In genomic region chr12:65962921-65963883, GRCh38 we compare ENCODE assay signal across 9 cellular contexts.
A peak's percentile ranks its signal among the peaks of the same experiment; 100 is the strongest.
DNase-seq lines count a peak whose midpoint lies in the region; ATAC-seq, FAIRE-seq and TF ChIP-seq lines count a peak whose summit lies in the region.
"Had no signal": no experiment of that assay in that cellular context is flagged by ENCODE, and none has a peak within 500 bp of the region (broad histone marks: within the 10 kb centered on the region; RNA-seq: fewer than 3 reads in every experiment).

No MANE protein-coding gene starts in this region.

- H3K27ac Mint-ChIP-seq in HFFc6 (peak overlapping the region; percentile 78; the same call in 1 of the 2 replicates), astrocyte (ENCODE audit: unreplicated experiment) (no peak overlapping the region)

- no peak overlapping the region for H2AK5ac ChIP-seq in mesendoderm (ENCODE audit: low read length)

- H4K8ac ChIP-seq in mesendoderm (ENCODE audit: low read depth, low read length), result no peak overlapping the region

- H3K9me3 ChIP-seq in DOHH2 (ENCODE audit: control insufficient read depth, insufficient read depth, low read length) (no peaks in the 10 kb centered on the region), astrocyte (ENCODE audit: insufficient read depth, low read depth, low read length) (no peaks in the 10 kb centered on the region)

- H3K4me1 Mint-ChIP-seq in HFFc6 (ENCODE audit: low read depth) (peaks cover 95% of the 10 kb centered on the region), astrocyte (ENCODE audit: low read depth, unreplicated experiment) (peaks cover 53% of the 10 kb centered on the region)

- no peaks in the 10 kb centered on the region for H3K9me2 ChIP-seq in DOHH2 (replicated peaks; ENCODE audit: control insufficient read depth, low read length)

- H3K27ac ChIP-seq in DOHH2 (ENCODE audit: low read depth, low read length) (no peak overlapping the region), astrocyte (ENCODE audit: low read depth, low read length) (peak overlapping the region; percentile 76), mesendoderm (ENCODE audit: low read depth, low read length) (no peak overlapping the region)
- H3K27ac ChIP-seq: SK-N-MC had no signal

- ATAC-seq in GM21825 (IDR thresholded peaks at IDR 0.05; ENCODE audit: unreplicated experiment) (no peak), HG02885 (IDR thresholded peaks at IDR 0.05; ENCODE audit: poor library complexity, unreplicated experiment) (no peak)

- no peak overlapping the region for H2AFZ ChIP-seq in astrocyte (ENCODE audit: low read depth, low read length)

- H2BK15ac ChIP-seq in mesendoderm (replicated peaks; ENCODE audit: low read depth), result no peak overlapping the region

- H3K9ac ChIP-seq in astrocyte (ENCODE audit: low read length) (peak overlapping the region; percentile 60), mesendoderm (ENCODE audit: low read length) (no peak overlapping the region)

- H3K79me2 ChIP-seq in DOHH2 (ENCODE audit: control insufficient read depth, low read length), result no peaks in the 10 kb centered on the region
- peaks cover 27% of the 10 kb centered on the region for H3K79me2 ChIP-seq in astrocyte (ENCODE audit: insufficient read depth, low read length)
- no peaks in the 10 kb centered on the region for H3K79me2 ChIP-seq in mesendoderm (ENCODE audit: control insufficient read depth, insufficient read depth, low read length)

- no peaks in the 10 kb centered on the region for H3F3A ChIP-seq in DOHH2 (ENCODE audit: control insufficient read depth, insufficient read depth)

- no peak overlapping the region for H3K23ac ChIP-seq in mesendoderm (ENCODE audit: low read length)

- H3K4me1 ChIP-seq in DOHH2 (ENCODE audit: control insufficient read depth, low read length) (no peaks in the 10 kb centered on the region), astrocyte (ENCODE audit: insufficient read depth, low read length) (peaks cover 22% of the 10 kb centered on the region), mesendoderm (ENCODE audit: control insufficient read depth, low read depth, low read length) (no peaks in the 10 kb centered on the region)

- no CpG with 5 or more reads among the region's 20 CpGs for WGBS in mesendoderm (ENCODE audit: extremely low coverage, insufficient coverage, low lambda C conversion rate)

- TF ChIP-seq CTCF in DOHH2 (IDR thresholded peaks at IDR 0.05; ENCODE audit: low read depth, low read length, poor library complexity, severe bottlenecking), result peak; percentile 32
- TF ChIP-seq CTCF in HFFc6 (IDR thresholded peaks at IDR 0.05), result peak; percentile 49
- TF ChIP-seq CTCF in astrocyte (IDR thresholded peaks at IDR 0.05; ENCODE audit: insufficient read depth, low read depth, low read length), result peak; percentile 22

- H3K79me1 ChIP-seq in mesendoderm (ENCODE audit: low read length), result no peaks in the 10 kb centered on the region

- H2BK120ac ChIP-seq in mesendoderm (ENCODE audit: low read depth, low read length), result no peak overlapping the region

- H3K4ac ChIP-seq in mesendoderm (ENCODE audit: low read depth, low read length), result no peak overlapping the region

- peaks cover 18% of the 10 kb centered on the region; the same call in 1 of the 2 replicates for H3K27me3 Mint-ChIP-seq in HFFc6 (ENCODE audit: insufficient read depth)
- no peaks in the 10 kb centered on the region for H3K27me3 Mint-ChIP-seq in astrocyte (ENCODE audit: low read depth, unreplicated experiment)

- H3K4me3 ChIP-seq in DOHH2 (ENCODE audit: low read length) (no peak overlapping the region), astrocyte (ENCODE audit: insufficient read depth, low read depth, low read length) (no peak overlapping the region), mesendoderm (ENCODE audit: low read length) (no peak overlapping the region)
- H3K4me3 ChIP-seq: SK-N-MC had no signal

- H3K36me3 Mint-ChIP-seq in HFFc6 (ENCODE audit: low read depth), result peaks cover 82% of the 10 kb centered on the region
- peaks cover 22% of the 10 kb centered on the region for H3K36me3 Mint-ChIP-seq in astrocyte (ENCODE audit: low read depth, unreplicated experiment)

- H4K20me1 ChIP-seq in DOHH2 (ENCODE audit: control insufficient read depth, insufficient read depth, low read depth, low read length) (no peaks in the 10 kb centered on the region), astrocyte (ENCODE audit: insufficient read depth, low read length) (peaks cover 22% of the 10 kb centered on the region)

- H3K4me2 ChIP-seq in DOHH2 (ENCODE audit: low read length) (no peak overlapping the region), astrocyte (ENCODE audit: low read length) (peak overlapping the region; percentile 38), mesendoderm (ENCODE audit: low read length) (no peak overlapping the region)

- H3K18ac ChIP-seq in mesendoderm (ENCODE audit: low read length), result no peak overlapping the region

- H3K9me3 Mint-ChIP-seq in HFFc6 (no peaks in the 10 kb centered on the region; the same call in 1 of the 2 replicates), astrocyte (ENCODE audit: unreplicated experiment) (no peaks in the 10 kb centered on the region)

- H3K27me3 ChIP-seq in DOHH2 (ENCODE audit: control insufficient read depth, low read length) (peaks cover 7% of the 10 kb centered on the region; the same call in 1 of the 2 replicates), astrocyte (ENCODE audit: insufficient read depth, low read length) (no peaks in the 10 kb centered on the region), mesendoderm (ENCODE audit: insufficient read depth, low read length, poor library complexity) (no peaks in the 10 kb centered on the region)

- H3K56ac ChIP-seq in mesendoderm (ENCODE audit: low read length), result no peak overlapping the region

- DNase-seq in HFFc6 (no peak), astrocyte (ENCODE audit: low read depth) (peak; percentile 80), mesendoderm (peak; percentile 74), NCI-H2196 (lab: John Stamatoyannopoulos, UW; ENCODE audit: unreplicated experiment) (no peak)
- DNase-seq in activated naive CD4-positive, alpha-beta T cell treated with anti-CD3 and anti-CD28 coated beads, Interleukin-2, amount 50 U/mL, for 16 hours, result no peak

- H3K36me3 ChIP-seq in DOHH2 (ENCODE audit: control insufficient read depth, low read length) (no peaks in the 10 kb centered on the region), astrocyte (ENCODE audit: insufficient read depth, low read length) (peaks cover 48% of the 10 kb centered on the region), mesendoderm (ENCODE audit: control insufficient read depth, insufficient read depth, low read length) (no peaks in the 10 kb centered on the region)

- no peak overlapping the region; the same call in 1 of the 2 replicates for H3K4me3 Mint-ChIP-seq in HFFc6
- H3K4me3 Mint-ChIP-seq in astrocyte (ENCODE audit: unreplicated experiment), result no peak overlapping the region

- no peak overlapping the region for H4K5ac ChIP-seq in mesendoderm (ENCODE audit: low read length)

- no peak overlapping the region for H2BK5ac ChIP-seq in mesendoderm (ENCODE audit: low read length)

- no peak for FAIRE-seq in astrocyte (lab: Jason Lieb, UNC)

Comparison
In these comparisons a context has a peak if more than half of its experiments do, and no peak if none do; other contexts are left out.
1. DNase-seq: peak in astrocyte (single experiment) and mesendoderm (single experiment); none in HFFc6 (single experiment), NCI-H2196 (single experiment) and activated naive CD4-positive, alpha-beta T cell treated with anti-CD3 and anti-CD28 coated beads, Interleukin-2, amount 50 U/mL, for 16 hours (single experiment).
2. Peak in every context shown above with its lines, with median percentiles within 50 percentile points of each other: CTCF ChIP-seq.